ENCODE assay signal across 18 cellular contexts in genomic region chr2:29187926-29188325, GRCh38.
DNase-seq lines count a peak whose midpoint lies in the region; ATAC-seq and TF ChIP-seq lines count a peak whose summit lies in the region.
"Had no signal": no experiment of that assay in that cellular context is flagged by ENCODE, and none has a peak within 500 bp of the region (broad histone marks: within the 10 kb centered on the region; RNA-seq: fewer than 3 reads in every experiment).

No MANE protein-coding gene starts in this region.

- DNase-seq in AG10803 (ENCODE audit: low read depth) (peak; percentile 44), HCEC 1CT (peak; percentile 62), adipocyte (ENCODE audit: low read depth) (peak; percentile 39), fibroblast of the aortic adventitia (ENCODE audit: low read depth) (peak; percentile 19), psoas muscle (no peak), ascending aorta (ENCODE audit: low spot score in 2 of 2) (no peak), vagina (ENCODE audit: extremely low spot score in 2 of 2) (no peak), NCI-H2081 (lab: John Stamatoyannopoulos, UW) (no peak)
- DNase-seq: activated CD4-positive, alpha-beta T cell treated with anti-CD3 and anti-CD28 coated beads for 36 hours; activated T-cell treated with anti-CD3 and anti-CD28 coated beads, Interleukin-2, amount 50 U/mL, for 72 hours; CD8-positive, alpha-beta memory T cell; DMS53; H7; left cardiac atrium; naive thymus-derived CD8-positive, alpha-beta T cell; NCI-H2107; NCI-H510A had no signal

- peaks cover 34% of the 10 kb centered on the region for H3K36me3 ChIP-seq in adipocyte (ENCODE audit: control insufficient read depth, insufficient read depth, low read length, severe bottlenecking)
- H3K36me3 ChIP-seq in psoas muscle (ENCODE audit: insufficient read depth in 1 of 2, low read depth in 1 of 2) = peaks cover 0 to 45% of the 10 kb centered on the region in 2 donors
- H3K36me3 ChIP-seq in ascending aorta = peaks cover 0 to 2% of the 10 kb centered on the region in 2 donors
- peaks cover 0 to 3% of the 10 kb centered on the region in 2 donors for H3K36me3 ChIP-seq in vagina

- no peak for ATAC-seq in psoas muscle
- ATAC-seq: activated CD4-positive, alpha-beta T cell treated with anti-CD3 and anti-CD28 coated beads for 36 hours; activated T-cell treated with anti-CD3 and anti-CD28 coated beads, Interleukin-2, amount 50 U/mL, for 72 hours; left cardiac atrium; stimulated activated memory B cell treated with anti-CD40 and anti-IgM and Interleukin-4, amounts not matched to agents 10 μg/mL and 1 μg/mL and 100 μg/mL, for 72 hours had no signal

- H3K9me3 ChIP-seq in adipocyte (ENCODE audit: control insufficient read depth, low read length) = peaks cover 3% of the 10 kb centered on the region
- no peaks in the 10 kb centered on the region for H3K9me3 ChIP-seq in psoas muscle
- H3K9me3 ChIP-seq in ascending aorta = no peaks in the 10 kb centered on the region
- no peaks in the 10 kb centered on the region for H3K9me3 ChIP-seq in vagina

- H3K9ac ChIP-seq in adipocyte (ENCODE audit: low read length) = no peak overlapping the region

- no peak overlapping the region for H3K27ac ChIP-seq in psoas muscle
- H3K27ac ChIP-seq in ascending aorta = no peak overlapping the region
- H3K27ac ChIP-seq in vagina = no peak overlapping the region

- TF ChIP-seq POLR2A in vagina (IDR thresholded peaks at IDR 0.05) = no peak

- H3K4me1 ChIP-seq in adipocyte (ENCODE audit: control insufficient read depth, insufficient read depth, low read length) (peaks cover 17% of the 10 kb centered on the region), psoas muscle (no peaks in the 10 kb centered on the region), ascending aorta (no peaks in the 10 kb centered on the region), vagina (no peaks in the 10 kb centered on the region)

- intact Hi-C loops in psoas muscle (cut with DNase I) (no loop called here), ascending aorta (cut with DNase I) (no loop called here), vagina (cut with DNase I) (no loop called here)

- WGBS in psoas muscle, 3 donors = 48 to 69% (median 52%) methylated on average over 2 of the region's 2 CpGs

- H3K4me3 ChIP-seq in AG10803 (ENCODE audit: low read length) = no peak overlapping the region
- H3K4me3 ChIP-seq in adipocyte (ENCODE audit: low read length) = no peak overlapping the region
- H3K4me3 ChIP-seq in fibroblast of the aortic adventitia (ENCODE audit: low read depth, low read length) = no peak overlapping the region
- H3K4me3 ChIP-seq in psoas muscle = no peak overlapping the region
- H3K4me3 ChIP-seq in ascending aorta = no peak overlapping the region
- no peak overlapping the region for H3K4me3 ChIP-seq in vagina

- no peak for TF ChIP-seq CTCF in AG10803 (conservative IDR thresholded peaks at IDR 0.05; ENCODE audit: low read length)
- no peak for TF ChIP-seq CTCF in fibroblast of the aortic adventitia (IDR thresholded peaks at IDR 0.05; ENCODE audit: insufficient read depth, low read length)
- TF ChIP-seq CTCF in psoas muscle (IDR thresholded peaks at IDR 0.05) = no peak
- TF ChIP-seq CTCF in ascending aorta (IDR thresholded peaks at IDR 0.05) = no peak
- no peak for TF ChIP-seq CTCF in vagina (IDR thresholded peaks at IDR 0.05)

- H3K27me3 ChIP-seq in adipocyte (replicated peaks; ENCODE audit: control insufficient read depth, insufficient read depth, low read length) = no peaks in the 10 kb centered on the region
- no peaks in the 10 kb centered on the region for H3K27me3 ChIP-seq in psoas muscle (ENCODE audit: insufficient read depth in 3 of 3, low read length in 2 of 3)
- no peaks in the 10 kb centered on the region for H3K27me3 ChIP-seq in ascending aorta
- no peaks in the 10 kb centered on the region for H3K27me3 ChIP-seq in vagina

Comparison
In these comparisons a context has a peak if more than half of its experiments do, and no peak if none do; other contexts are left out.
1. DNase-seq: peak in AG10803 (single experiment), HCEC 1CT (single experiment), adipocyte (single experiment) and fibroblast of the aortic adventitia (single experiment); none in psoas muscle (0 of 2), ascending aorta (0 of 2), vagina (0 of 2) and NCI-H2081 (0 of 2).